28 cellular contexts compared by ENCODE assay signal in genomic region chr21:31550070-31550469, GRCh38.
"Had no signal": no experiment of that assay in that cellular context is flagged by ENCODE, and none has a peak within 500 bp of the region (broad histone marks: within the 10 kb centered on the region; RNA-seq: fewer than 3 reads in every experiment).

No MANE protein-coding gene starts in this region.

- H3K27ac Mint-ChIP-seq: dendritic cell treated with granulocyte-macrophage colony-stimulating factor and Interleukin-4, amounts not matched to agents 40 ng/mL and 50 ng/mL, for 4 days; effector memory CD8-positive, alpha-beta T cell; endodermal cell had no signal

- H3K9me3 ChIP-seq: colonic mucosa, esophagus muscularis mucosa, esophagus squamous epithelium, gastrocnemius medialis, gastroesophageal sphincter, heart left ventricle, heart right ventricle had no signal

- FAIRE-seq: colon, endometrium, endothelial cell of umbilical vein, frontal cortex had no signal

- DNase-seq: colonic mucosa; cortex of kidney; dermis blood vessel endothelial cell; dorsolateral prefrontal cortex; effector CD4-positive, alpha-beta T cell; effector CD8-positive, alpha-beta T cell; effector memory CD4-positive, alpha-beta T cell; effector memory CD8-positive, alpha-beta T cell; endodermal cell; erythroblast; esophagus squamous epithelium; foreskin fibroblast; foreskin keratinocyte; gastrocnemius medialis; glutamatergic neuron; head of caudate nucleus; heart left ventricle; heart right ventricle had no signal

- H3K27ac ChIP-seq: colonic mucosa, coronary artery, dorsolateral prefrontal cortex, epithelial cell of prostate, esophagus muscularis mucosa, esophagus squamous epithelium, foreskin keratinocyte, gastrocnemius medialis, gastroesophageal sphincter, heart left ventricle, heart right ventricle had no signal

- H3K4me3 ChIP-seq: colonic mucosa, coronary artery, dorsolateral prefrontal cortex, esophagus muscularis mucosa, esophagus squamous epithelium, gastrocnemius medialis, gastroesophageal sphincter, heart left ventricle, heart right ventricle had no signal

- H3K4me1 ChIP-seq: colonic mucosa, esophagus muscularis mucosa, gastrocnemius medialis, gastroesophageal sphincter, heart left ventricle, heart right ventricle had no signal

- ATAC-seq: effector memory CD8-positive, alpha-beta T cell; esophagus mucosa; foreskin keratinocyte; gastrocnemius medialis; gastroesophageal sphincter; heart left ventricle; heart right ventricle had no signal

- H3K27me3 ChIP-seq: colonic mucosa, dorsolateral prefrontal cortex, esophagus squamous epithelium, foreskin keratinocyte, gastrocnemius medialis had no signal

- H3K4me3 Mint-ChIP-seq: dendritic cell treated with granulocyte-macrophage colony-stimulating factor and Interleukin-4, amounts not matched to agents 40 ng/mL and 50 ng/mL, for 4 days; effector memory CD8-positive, alpha-beta T cell; endodermal cell had no signal

- H3K9me3 Mint-ChIP-seq: dendritic cell treated with granulocyte-macrophage colony-stimulating factor and Interleukin-4, amounts not matched to agents 40 ng/mL and 50 ng/mL, for 4 days; effector memory CD8-positive, alpha-beta T cell had no signal

- H3K36me3 ChIP-seq: colonic mucosa, esophagus muscularis mucosa, esophagus squamous epithelium, gastrocnemius medialis, gastroesophageal sphincter, heart left ventricle, heart right ventricle had no signal
